ENCODE assay signal across 9 cellular contexts in genomic region chr16:14069818-14070217, GRCh38. TPM values are rescaled to one million over a fixed set of nuclear protein-coding genes. Genes with fewer than 3 reads are reported as not detected.
DNase-seq lines count a peak whose midpoint lies in the region; ATAC-seq and TF ChIP-seq lines count a peak whose summit lies in the region.
"Had no signal": no experiment of that assay in that cellular context is flagged by ENCODE, and none has a peak within 500 bp of the region (broad histone marks: within the 10 kb centered on the region; RNA-seq: fewer than 3 reads in every experiment).

No MANE protein-coding gene starts in this region.

- no peak for DNase-seq in CD8-positive, alpha-beta T cell
- DNase-seq in GM23338 (ENCODE audit: low spot score) (no peak), mesothelial cell of epicardium (ENCODE audit: low spot score in 2 of 2, unreplicated experiment in 2 of 2) (no peak), coronary artery (ENCODE audit: low spot score) (no peak), NCI-H2171 (lab: John Stamatoyannopoulos, UW) (no peak), HT-29 (ENCODE audit: low spot score) (no peak)
- DNase-seq in activated T-helper 2 cell treated with anti-CD3 and anti-CD28 coated beads, Interferon-gamma antibody, Interleukin-2, Interleukin-4, amounts not matched to agents 10 μg/mL and 5 μg/mL and 100 μg/mL, durations not matched to agents 14 hours and 24 hours and 36 hours (ENCODE audit: low spot score) = no peak
- DNase-seq: cerebellar nuclear complex, COR-L47 had no signal

- peak overlapping the region; percentile 86 for H3K4me3 Mint-ChIP-seq in CD8-positive, alpha-beta T cell
- H3K4me3 Mint-ChIP-seq in GM23338 (peak overlapping the region; percentile 86), mesothelial cell of epicardium (peak overlapping the region; percentile 90)
- peak overlapping the region; percentile 85 for H3K4me3 Mint-ChIP-seq in activated T-helper 2 cell treated with anti-CD3 and anti-CD28 coated beads, Interferon-gamma antibody, Interleukin-2, Interleukin-4, amounts not matched to agents 10 μg/mL and 5 μg/mL and 100 μg/mL, durations not matched to agents 14 hours and 24 hours and 36 hours (ENCODE audit: low read depth)

- H3K36me3 Mint-ChIP-seq in CD8-positive, alpha-beta T cell = peaks cover 4% of the 10 kb centered on the region
- no peaks in the 10 kb centered on the region for H3K36me3 Mint-ChIP-seq in GM23338 (ENCODE audit: low read depth)
- H3K36me3 Mint-ChIP-seq in activated T-helper 2 cell treated with anti-CD3 and anti-CD28 coated beads, Interferon-gamma antibody, Interleukin-2, Interleukin-4, amounts not matched to agents 10 μg/mL and 5 μg/mL and 100 μg/mL, durations not matched to agents 14 hours and 24 hours and 36 hours (ENCODE audit: low read depth) = no peaks in the 10 kb centered on the region
- no peaks in the 10 kb centered on the region for H3K36me3 Mint-ChIP-seq in mesothelial cell of epicardium

- no peak overlapping the region for H3K4me3 ChIP-seq in CD8-positive, alpha-beta T cell (ENCODE audit: low read depth, low read length)
- H3K4me3 ChIP-seq in GM23338 (no peak overlapping the region), coronary artery (no peak overlapping the region)

- POLR2A ChIA-PET in CD8-positive, alpha-beta T cell (lab: Charles Lee) = no interaction called here

- no peak for TF ChIP-seq CTCF in CD8-positive, alpha-beta T cell (IDR thresholded peaks at IDR 0.05)
- TF ChIP-seq CTCF in GM23338 (conservative IDR thresholded peaks at IDR 0.05; ENCODE audit: low read depth in 2 of 2) (no peak), mesothelial cell of epicardium (IDR thresholded peaks at IDR 0.05; ENCODE audit: unreplicated experiment) (no peak), coronary artery (IDR thresholded peaks at IDR 0.05) (no peak)

- no peak overlapping the region for H3K27ac ChIP-seq in CD8-positive, alpha-beta T cell (ENCODE audit: low read depth, low read length)
- H3K27ac ChIP-seq in GM23338 (ENCODE audit: low read depth) (no peak overlapping the region), coronary artery (no peak overlapping the region)

- intact Hi-C loops in CD8-positive, alpha-beta T cell (cut with DNase I, micrococcal nuclease) = loop anchor here (2.0 to 5.0 kb wide), 3 partner anchors 122 to 559 kb away; partner anchors contain the start of gene ERCC4 (in 2 of the 2)
- intact Hi-C loops in activated T-helper 2 cell treated with anti-CD3 and anti-CD28 coated beads, Interferon-gamma antibody, Interleukin-2, Interleukin-4, amounts not matched to agents 10 μg/mL and 5 μg/mL and 100 μg/mL, durations not matched to agents 14 hours and 24 hours and 36 hours (cut with micrococcal nuclease) = loop anchor here (5.0 kb wide), 2 partner anchors 148 to 217 kb away; partner anchors contain the start of gene ERCC4

- ATAC-seq in CD8-positive, alpha-beta T cell = no peak
- no peak for ATAC-seq in GM23338

- no peaks in the 10 kb centered on the region for H3K9me2 ChIP-seq in GM23338 (ENCODE audit: insufficient read depth)

- H3K4me1 ChIP-seq in CD8-positive, alpha-beta T cell (ENCODE audit: insufficient read depth, low read length) = peaks cover 11% of the 10 kb centered on the region
- peaks cover 14% of the 10 kb centered on the region for H3K4me1 ChIP-seq in GM23338 (ENCODE audit: insufficient read depth)

- H3K4me1 Mint-ChIP-seq in CD8-positive, alpha-beta T cell (ENCODE audit: low read depth) = peaks cover 15% of the 10 kb centered on the region
- H3K4me1 Mint-ChIP-seq in GM23338 (peaks cover 22% of the 10 kb centered on the region), mesothelial cell of epicardium (peaks cover 26% of the 10 kb centered on the region)
- peaks cover 9% of the 10 kb centered on the region for H3K4me1 Mint-ChIP-seq in activated T-helper 2 cell treated with anti-CD3 and anti-CD28 coated beads, Interferon-gamma antibody, Interleukin-2, Interleukin-4, amounts not matched to agents 10 μg/mL and 5 μg/mL and 100 μg/mL, durations not matched to agents 14 hours and 24 hours and 36 hours (ENCODE audit: low read depth)

- no peaks in the 10 kb centered on the region for H3K36me3 ChIP-seq in CD8-positive, alpha-beta T cell (ENCODE audit: insufficient read depth, low read length)
- no peaks in the 10 kb centered on the region for H3K36me3 ChIP-seq in GM23338 (ENCODE audit: insufficient read depth)

- no peaks in the 10 kb centered on the region for H3K9me3 Mint-ChIP-seq in CD8-positive, alpha-beta T cell
- H3K9me3 Mint-ChIP-seq in GM23338 (no peaks in the 10 kb centered on the region), mesothelial cell of epicardium (no peaks in the 10 kb centered on the region)
- no peaks in the 10 kb centered on the region for H3K9me3 Mint-ChIP-seq in activated T-helper 2 cell treated with anti-CD3 and anti-CD28 coated beads, Interferon-gamma antibody, Interleukin-2, Interleukin-4, amounts not matched to agents 10 μg/mL and 5 μg/mL and 100 μg/mL, durations not matched to agents 14 hours and 24 hours and 36 hours

- peaks cover 4% of the 10 kb centered on the region; the same call in 1 of the 2 replicates for H4K20me1 ChIP-seq in GM23338 (replicated peaks; ENCODE audit: insufficient read depth)

- H2AFZ ChIP-seq in GM23338 = peak overlapping the region; percentile 98

- H3F3A ChIP-seq in GM23338 (replicated peaks; ENCODE audit: low read depth) = 0 out of 2 replicates have a peak, but pooled peaks cover 7% of the 10 kb centered on the region

- no peak overlapping the region; the same call in 1 of the 2 replicates for H3K4me2 ChIP-seq in GM23338

- H3K27ac Mint-ChIP-seq in CD8-positive, alpha-beta T cell = peak overlapping the region; percentile 75
- H3K27ac Mint-ChIP-seq in GM23338 (no peak overlapping the region), mesothelial cell of epicardium (no peak overlapping the region)
- H3K27ac Mint-ChIP-seq in activated T-helper 2 cell treated with anti-CD3 and anti-CD28 coated beads, Interferon-gamma antibody, Interleukin-2, Interleukin-4, amounts not matched to agents 10 μg/mL and 5 μg/mL and 100 μg/mL, durations not matched to agents 14 hours and 24 hours and 36 hours = no peak overlapping the region

- H3K27me3 ChIP-seq in CD8-positive, alpha-beta T cell (ENCODE audit: insufficient read depth, low read length) = no peaks in the 10 kb centered on the region
- H3K27me3 ChIP-seq in GM23338 (ENCODE audit: insufficient read depth) = no peaks in the 10 kb centered on the region

- H3K27me3 Mint-ChIP-seq in CD8-positive, alpha-beta T cell (ENCODE audit: low read depth) = peaks cover 7% of the 10 kb centered on the region
- H3K27me3 Mint-ChIP-seq in GM23338 (ENCODE audit: insufficient read depth, low read depth, poor library complexity) = peaks cover 10% of the 10 kb centered on the region
- H3K27me3 Mint-ChIP-seq in activated T-helper 2 cell treated with anti-CD3 and anti-CD28 coated beads, Interferon-gamma antibody, Interleukin-2, Interleukin-4, amounts not matched to agents 10 μg/mL and 5 μg/mL and 100 μg/mL, durations not matched to agents 14 hours and 24 hours and 36 hours (ENCODE audit: low read depth) = peaks cover 2% of the 10 kb centered on the region
- no peaks in the 10 kb centered on the region for H3K27me3 Mint-ChIP-seq in mesothelial cell of epicardium (ENCODE audit: low read depth)

- no peaks in the 10 kb centered on the region for H3K9me3 ChIP-seq in CD8-positive, alpha-beta T cell (ENCODE audit: low read length)

- H3K79me2 ChIP-seq in GM23338 (replicated peaks; ENCODE audit: insufficient read depth) = peaks cover 32% of the 10 kb centered on the region

- CTCF ChIA-PET in CD8-positive, alpha-beta T cell (lab: Charles Lee) = interaction anchor here (1.1 kb wide), 1 partner anchor 150 kb away, joined by 3 read pairs; the partner anchor contains the start of gene ERCC4

TF ChIP-seq in GM23338, 12 proteins besides CTCF, POLR2A, EP300 and RAD21 (continues in another document):
- TF ChIP-seq NANOG (IDR thresholded peaks at IDR 0.05; ENCODE audit: borderline replicate concordance) = no peak
- no peak for TF ChIP-seq CREB1 (CRISPR knock-in tag; IDR thresholded peaks at IDR 0.05; ENCODE audit: low read depth)

RNA-seq across cellular contexts. Expression of gene MRTFB, which starts 1.3 kb away (rescaled TPM):
- 10 to 100 TPM; 13.4 to 14.5 TPM for total RNA-seq in CD8-positive, alpha-beta T cell
- 22.2 and 22.4 TPM in 2 replicates for total RNA-seq in GM23338 (2014; rRNA removed; shearing (Covaris generic))
- polyA plus RNA-seq in GM23338 (2016; fragmentation: Nextera tagmentation; extraction: Ambion mirVana) = 9.7 and 13.9 TPM in 2 replicates
- 13.7 and 14.6 TPM in 2 replicates for total RNA-seq in activated T-helper 2 cell treated with anti-CD3 and anti-CD28 coated beads, Interferon-gamma antibody, Interleukin-2, Interleukin-4, amounts not matched to agents 10 μg/mL and 5 μg/mL and 100 μg/mL, durations not matched to agents 14 hours and 24 hours and 36 hours
- 74.7 to 77.5 TPM (median 75.6 TPM) in 3 replicates for total RNA-seq in mesothelial cell of epicardium
- total RNA-seq in HT-29 (2014; rRNA removed; shearing (Covaris generic)) = 6.5 TPM in 2 replicates
